8 cellular contexts compared by ENCODE assay signal in the genomic region with DNA sequence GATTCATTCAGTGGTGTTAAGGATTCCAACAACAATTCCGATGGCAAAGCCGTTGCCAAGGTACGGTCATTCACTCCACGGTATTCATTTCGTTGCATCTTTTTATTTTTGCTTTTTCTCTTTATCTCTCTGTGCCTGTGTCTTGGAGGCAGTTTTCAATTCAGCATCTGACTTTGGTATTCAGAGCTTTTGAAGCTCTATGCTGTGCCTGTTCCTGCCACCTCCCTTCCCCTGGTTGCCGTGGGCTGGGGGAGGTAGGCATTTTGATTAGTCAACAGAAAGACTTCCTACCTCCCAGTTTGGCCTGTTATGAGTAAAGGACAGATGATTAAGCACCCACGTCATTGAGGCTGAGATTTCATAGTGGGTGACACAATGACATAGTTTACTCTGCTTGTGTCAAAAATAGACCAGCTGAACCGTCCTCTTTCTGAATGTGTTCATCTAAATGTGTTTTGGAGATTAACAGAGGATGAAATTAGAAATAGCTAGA.
DNase-seq lines count a peak whose midpoint lies in the region; ATAC-seq and TF ChIP-seq lines count a peak whose summit lies in the region.

No MANE protein-coding gene starts in this region.

- intact Hi-C loops in vagina (cut with DNase I): no loop called here

- no peaks in the 10 kb centered on the region for H3K79me2 ChIP-seq in GM23338 (replicated peaks; ENCODE audit: insufficient read depth)

- TF ChIP-seq POLR2A in gastroesophageal sphincter (IDR thresholded peaks at IDR 0.05) (peak; percentile 27 to 31), vagina (IDR thresholded peaks at IDR 0.05) (peak in 1 of 2 donors; percentile 62)

- TF ChIP-seq EP300 in gastroesophageal sphincter (IDR thresholded peaks at IDR 0.05): no peak

- no peaks in the 10 kb centered on the region for H3F3A ChIP-seq in GM23338 (replicated peaks; ENCODE audit: low read depth)

- no peaks in the 10 kb centered on the region for H3K36me3 Mint-ChIP-seq in GM23338 (ENCODE audit: low read depth)

- H3K36me3 ChIP-seq in GM23338 (ENCODE audit: insufficient read depth): no peaks in the 10 kb centered on the region
- peaks cover 0 to 20% of the 10 kb centered on the region in 2 donors for H3K36me3 ChIP-seq in gastroesophageal sphincter
- H3K36me3 ChIP-seq in vagina: peaks cover 0 to 24% of the 10 kb centered on the region in 2 donors

- ATAC-seq in GM23338 (no peak), gastroesophageal sphincter (peak; percentile 68)

- no peaks in the 10 kb centered on the region for H4K20me1 ChIP-seq in GM23338 (replicated peaks; ENCODE audit: insufficient read depth)

- peaks cover 45% of the 10 kb centered on the region for H3K4me1 ChIP-seq in GM23338 (ENCODE audit: insufficient read depth)
- H3K4me1 ChIP-seq in gastroesophageal sphincter: peaks cover 23 to 84% (median 40%) of the 10 kb centered on the region in 3 donors
- H3K4me1 ChIP-seq in vagina: peaks cover 78% of the 10 kb centered on the region

- no peak for TF ChIP-seq CTCF in GM23338 (conservative IDR thresholded peaks at IDR 0.05; ENCODE audit: low read depth in 2 of 2)
- no peak for TF ChIP-seq CTCF in gastroesophageal sphincter (IDR thresholded peaks at IDR 0.05)
- no peak for TF ChIP-seq CTCF in vagina (IDR thresholded peaks at IDR 0.05)

- peaks cover 7% of the 10 kb centered on the region for H3K27me3 Mint-ChIP-seq in GM23338 (ENCODE audit: insufficient read depth, low read depth, poor library complexity)

- H3K4me1 Mint-ChIP-seq in GM23338: peaks cover 54% of the 10 kb centered on the region

- 10 to 15% methylated on average over 8 of the region's 8 CpGs for WGBS in gastroesophageal sphincter (ENCODE audit: low coverage in 1 of 2), 2 donors

- H3K27ac Mint-ChIP-seq in GM23338: no peak overlapping the region

- no peak overlapping the region for H3K4me3 ChIP-seq in GM23338
- H3K4me3 ChIP-seq in gastroesophageal sphincter: peak overlapping the region; percentile 54 to 97
- H3K4me3 ChIP-seq in vagina: peak overlapping the region; percentile 61 to 63

- peak overlapping the region; percentile 65 for H3K4me2 ChIP-seq in GM23338

- no peak overlapping the region; the same call in 1 of the 2 replicates for H3K27ac ChIP-seq in GM23338 (ENCODE audit: low read depth)
- peak overlapping the region; percentile 86 to 100 (median 90) for H3K27ac ChIP-seq in gastroesophageal sphincter
- H3K27ac ChIP-seq in vagina: peak overlapping the region; percentile 97

- peaks cover 16% of the 10 kb centered on the region for H3K9me2 ChIP-seq in GM23338 (ENCODE audit: insufficient read depth)

- no peaks in the 10 kb centered on the region for H3K9me3 Mint-ChIP-seq in GM23338

- H3K4me3 Mint-ChIP-seq in GM23338: no peak overlapping the region

- H2AFZ ChIP-seq in GM23338: no peak overlapping the region

- H3K27me3 ChIP-seq in GM23338 (ENCODE audit: insufficient read depth) (no peaks in the 10 kb centered on the region), gastroesophageal sphincter (no peaks in the 10 kb centered on the region), vagina (no peaks in the 10 kb centered on the region)

- H3K9me3 ChIP-seq in gastroesophageal sphincter (no peaks in the 10 kb centered on the region), vagina (no peaks in the 10 kb centered on the region)

- DNase-seq in GM03348 (ENCODE audit: low spot score) (peak; percentile 56), GM23338 (ENCODE audit: low spot score) (peak; percentile 37), NCI-H69 (lab: John Stamatoyannopoulos, UW) (peak; percentile 50), putamen (ENCODE audit: low spot score) (peak; percentile 44), vagina (ENCODE audit: extremely low spot score in 2 of 2) (no peak), NCI-H1048 (lab: John Stamatoyannopoulos, UW) (no peak)
- DNase-seq in activated T-helper 1 cell treated with anti-CD3 and anti-CD28 coated beads, Interleukin-2, amount 50 U/mL, for 16 hours (ENCODE audit: low read depth in 1 of 2, low spot score in 1 of 2): peak; percentile 22 to 70

TF ChIP-seq in GM23338, 12 proteins besides CTCF, POLR2A, EP300 and RAD21 (continues in another document):
- TF ChIP-seq ZNF114 (CRISPR knock-in tag; IDR thresholded peaks at IDR 0.05) (no peak), NANOG (IDR thresholded peaks at IDR 0.05; ENCODE audit: borderline replicate concordance) (no peak), ETS1 (IDR thresholded peaks at IDR 0.05) (no peak), EZH2 (IDR thresholded peaks at IDR 0.05; ENCODE audit: low read depth, unreplicated experiment) (no peak), ZNF331 (CRISPR knock-in tag; IDR thresholded peaks at IDR 0.05; ENCODE audit: low read depth) (no peak), JUNB (IDR thresholded peaks at IDR 0.05; ENCODE audit: unreplicated experiment) (no peak), CREB1 (CRISPR knock-in tag; IDR thresholded peaks at IDR 0.05; ENCODE audit: low read depth) (no peak)
- TF ChIP-seq, protein P1, sequence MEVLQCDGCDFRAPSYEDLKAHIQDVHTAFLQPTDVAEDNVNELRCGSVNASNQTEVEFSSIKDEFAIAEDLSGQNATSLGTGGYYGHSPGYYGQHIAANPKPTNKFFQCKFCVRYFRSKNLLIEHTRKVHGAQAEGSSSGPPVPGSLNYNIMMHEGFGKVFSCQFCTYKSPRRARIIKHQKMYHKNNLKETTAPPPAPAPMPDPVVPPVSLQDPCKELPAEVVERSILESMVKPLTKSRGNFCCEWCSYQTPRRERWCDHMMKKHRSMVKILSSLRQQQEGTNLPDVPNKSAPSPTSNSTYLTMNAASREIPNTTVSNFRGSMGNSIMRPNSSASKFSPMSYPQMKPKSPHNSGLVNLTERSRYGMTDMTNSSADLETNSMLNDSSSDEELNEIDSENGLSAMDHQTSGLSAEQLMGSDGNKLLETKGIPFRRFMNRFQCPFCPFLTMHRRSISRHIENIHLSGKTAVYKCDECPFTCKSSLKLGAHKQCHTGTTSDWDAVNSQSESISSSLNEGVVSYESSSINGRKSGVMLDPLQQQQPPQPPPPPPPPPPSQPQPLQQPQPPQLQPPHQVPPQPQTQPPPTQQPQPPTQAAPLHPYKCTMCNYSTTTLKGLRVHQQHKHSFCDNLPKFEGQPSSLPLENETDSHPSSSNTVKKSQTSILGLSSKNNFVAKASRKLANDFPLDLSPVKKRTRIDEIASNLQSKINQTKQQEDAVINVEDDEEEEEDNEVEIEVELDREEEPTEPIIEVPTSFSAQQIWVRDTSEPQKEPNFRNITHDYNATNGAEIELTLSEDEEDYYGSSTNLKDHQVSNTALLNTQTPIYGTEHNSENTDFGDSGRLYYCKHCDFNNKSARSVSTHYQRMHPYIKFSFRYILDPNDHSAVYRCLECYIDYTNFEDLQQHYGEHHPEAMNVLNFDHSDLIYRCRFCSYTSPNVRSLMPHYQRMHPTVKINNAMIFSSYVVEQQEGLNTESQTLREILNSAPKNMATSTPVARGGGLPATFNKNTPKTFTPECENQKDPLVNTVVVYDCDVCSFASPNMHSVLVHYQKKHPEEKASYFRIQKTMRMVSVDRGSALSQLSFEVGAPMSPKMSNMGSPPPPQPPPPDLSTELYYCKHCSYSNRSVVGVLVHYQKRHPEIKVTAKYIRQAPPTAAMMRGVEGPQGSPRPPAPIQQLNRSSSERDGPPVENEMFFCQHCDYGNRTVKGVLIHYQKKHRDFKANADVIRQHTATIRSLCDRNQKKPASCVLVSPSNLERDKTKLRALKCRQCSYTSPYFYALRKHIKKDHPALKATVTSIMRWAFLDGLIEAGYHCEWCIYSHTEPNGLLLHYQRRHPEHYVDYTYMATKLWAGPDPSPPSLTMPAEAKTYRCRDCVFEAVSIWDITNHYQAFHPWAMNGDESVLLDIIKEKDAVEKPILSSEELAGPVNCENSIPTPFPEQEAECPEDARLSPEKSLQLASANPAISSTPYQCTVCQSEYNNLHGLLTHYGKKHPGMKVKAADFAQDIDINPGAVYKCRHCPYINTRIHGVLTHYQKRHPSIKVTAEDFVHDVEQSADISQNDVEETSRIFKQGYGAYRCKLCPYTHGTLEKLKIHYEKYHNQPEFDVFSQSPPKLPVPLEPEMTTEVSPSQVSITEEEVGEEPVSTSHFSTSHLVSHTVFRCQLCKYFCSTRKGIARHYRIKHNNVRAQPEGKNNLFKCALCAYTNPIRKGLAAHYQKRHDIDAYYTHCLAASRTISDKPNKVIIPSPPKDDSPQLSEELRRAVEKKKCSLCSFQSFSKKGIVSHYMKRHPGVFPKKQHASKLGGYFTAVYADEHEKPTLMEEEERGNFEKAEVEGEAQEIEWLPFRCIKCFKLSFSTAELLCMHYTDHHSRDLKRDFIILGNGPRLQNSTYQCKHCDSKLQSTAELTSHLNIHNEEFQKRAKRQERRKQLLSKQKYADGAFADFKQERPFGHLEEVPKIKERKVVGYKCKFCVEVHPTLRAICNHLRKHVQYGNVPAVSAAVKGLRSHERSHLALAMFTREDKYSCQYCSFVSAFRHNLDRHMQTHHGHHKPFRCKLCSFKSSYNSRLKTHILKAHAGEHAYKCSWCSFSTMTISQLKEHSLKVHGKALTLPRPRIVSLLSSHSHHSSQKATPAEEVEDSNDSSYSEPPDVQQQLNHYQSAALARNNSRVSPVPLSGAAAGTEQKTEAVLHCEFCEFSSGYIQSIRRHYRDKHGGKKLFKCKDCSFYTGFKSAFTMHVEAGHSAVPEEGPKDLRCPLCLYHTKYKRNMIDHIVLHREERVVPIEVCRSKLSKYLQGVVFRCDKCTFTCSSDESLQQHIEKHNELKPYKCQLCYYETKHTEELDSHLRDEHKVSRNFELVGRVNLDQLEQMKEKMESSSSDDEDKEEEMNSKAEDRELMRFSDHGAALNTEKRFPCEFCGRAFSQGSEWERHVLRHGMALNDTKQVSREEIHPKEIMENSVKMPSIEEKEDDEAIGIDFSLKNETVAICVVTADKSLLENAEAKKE (CRISPR knock-in tag; IDR thresholded peaks at IDR 0.05): no peak

Comparison
In these comparisons a context has a peak if more than half of its experiments do, and no peak if none do; other contexts are left out.
1. DNase-seq: peak in GM03348 (single experiment), GM23338 (single experiment), NCI-H69 (single experiment), activated T-helper 1 cell treated with anti-CD3 and anti-CD28 coated beads, Interleukin-2, amount 50 U/mL, for 16 hours (2 of 2) and putamen (single experiment); none in vagina (0 of 2) and NCI-H1048 (single experiment).